In genomic region chr11:72793452-72794367, GRCh38 we compare ENCODE assay signal across 1 cellular context.
TF ChIP-seq lines count a peak whose summit lies in the region.

Gene STARD10 (minus strand): TSS chr11:72794047. CDS start chr11:72781181, 12,866 bp downstream.

TF ChIP-seq in K562, 482 proteins besides CTCF, POLR2A, EP300 and RAD21 (continued from another document and continues in another):
- TF ChIP-seq ZBTB49 (CRISPR knock-in tag; IDR thresholded peaks at IDR 0.05; ENCODE audit: borderline replicate concordance) (no peak), PTRF (tag; IDR thresholded peaks at IDR 0.05) (no peak), HES1 (IDR thresholded peaks at IDR 0.05; ENCODE audit: low read depth) (no peak; the same call in none of the 2 replicates), ZNF561 (CRISPR knock-in tag; conservative IDR thresholded peaks at IDR 0.05) (no peak), NR2C2 (CRISPR knock-in tag; IDR thresholded peaks at IDR 0.05) (no peak; the same call in 1 of the 2 replicates), NR2C2 (tag; IDR thresholded peaks at IDR 0.05) (peak; percentile 90), RHOXF2B (CRISPR knock-in tag; conservative IDR thresholded peaks at IDR 0.05) (no peak), SIRT6 (IDR thresholded peaks at IDR 0.05; ENCODE audit: low read depth, low read length) (no peak), ZNF280A (IDR thresholded peaks at IDR 0.05; ENCODE audit: low read depth, partially characterized antibody) (no peak), CHD1 (IDR thresholded peaks at IDR 0.05; ENCODE audit: low read length) (no peak), CREB3L1 (IDR thresholded peaks at IDR 0.05; ENCODE audit: borderline replicate concordance, low read depth) (peak; percentile 92), SAP30 (IDR thresholded peaks at IDR 0.05; ENCODE audit: borderline replicate concordance, insufficient read depth, low read depth, low read length, poor library complexity, severe bottlenecking) (peak; percentile 22), UBTF (IDR thresholded peaks at IDR 0.05; ENCODE audit: borderline replicate concordance in 1 of 2, low read depth in 2 of 2, low read length in 2 of 2) (no peak; a peak in 1 of 4 replicates), HMG20A (CRISPR knock-in tag; conservative IDR thresholded peaks at IDR 0.05) (no peak), SMARCC2 (IDR thresholded peaks at IDR 0.05; ENCODE audit: low read depth) (no peak), ZNF41 (CRISPR knock-in tag; conservative IDR thresholded peaks at IDR 0.05) (no peak), BCOR (IDR thresholded peaks at IDR 0.05) (no peak), GTF2F1 (IDR thresholded peaks at IDR 0.05; ENCODE audit: low read depth, low read length) (no peak), ZBTB2 (IDR thresholded peaks at IDR 0.05) (peak; percentile 92), FOXJ2 (tag; IDR thresholded peaks at IDR 0.05) (peak; percentile 90), MAZ (CRISPR knock-in tag; conservative IDR thresholded peaks at IDR 0.05 in 1 of 2, IDR thresholded peaks at IDR 0.05 in 1 of 2) (peak; percentile 74 to 85), TARDBP (IDR thresholded peaks at IDR 0.05) (peak; percentile 67; the same call in 1 of the 2 replicates), EHMT2 (IDR thresholded peaks at IDR 0.05) (no peak), STAT5A (IDR thresholded peaks at IDR 0.05; ENCODE audit: borderline replicate concordance, low read length) (no peak), SMARCE1 (IDR thresholded peaks at IDR 0.05) (no peak), CHCHD3 (CRISPR knock-in tag; IDR thresholded peaks at IDR 0.05) (0 out of 2 replicates have a peak, but pooled peaks have one; percentile 5), KLF1 (tag; IDR thresholded peaks at IDR 0.05) (no peak; the same call in 1 of the 2 replicates), SPI1 (IDR thresholded peaks at IDR 0.05; ENCODE audit: borderline replicate concordance, low read depth, low read length) (no peak), PYGO2 (tag; IDR thresholded peaks at IDR 0.05) (no peak), CEBPB (tag; IDR thresholded peaks at IDR 0.05) (0 out of 2 replicates have a peak, but pooled peaks have one; percentile 16), ZNF253 (CRISPR knock-in tag; conservative IDR thresholded peaks at IDR 0.05) (no peak), CREB1 (IDR thresholded peaks at IDR 0.05) (peak; percentile 27; the same call in 1 of the 2 replicates), CREB1 (CRISPR knock-in tag; IDR thresholded peaks at IDR 0.05) (peak; percentile 75; the same call in 1 of the 2 replicates), ZNF76 (CRISPR knock-in tag; IDR thresholded peaks at IDR 0.05; ENCODE audit: borderline replicate concordance) (no peak), VEZF1 (CRISPR knock-in tag; IDR thresholded peaks at IDR 0.05) (peak; percentile 66), E4F1 (CRISPR knock-in tag; IDR thresholded peaks at IDR 0.05; ENCODE audit: borderline replicate concordance) (no peak), SOX6 (IDR thresholded peaks at IDR 0.05) (peak; percentile 36; the same call in 1 of the 2 replicates), MEF2A (IDR thresholded peaks at IDR 0.05; ENCODE audit: control insufficient read depth, low read depth, low read length) (no peak), HLTF (IDR thresholded peaks at IDR 0.05) (no peak; the same call in 1 of the 2 replicates), SNRNP70 (optimal IDR thresholded peaks at IDR 0.05; ENCODE audit: low read depth, low read length) (no peak), ZNF224 (CRISPR knock-in tag; IDR thresholded peaks at IDR 0.05) (no peak), RBM22 (IDR thresholded peaks at IDR 0.05; ENCODE audit: low read depth, low read length, poor library complexity, severe bottlenecking) (no peak), ZNF146 (CRISPR knock-in tag; IDR thresholded peaks at IDR 0.05; ENCODE audit: unreplicated experiment) (no peak), RBFOX2 (IDR thresholded peaks at IDR 0.05; ENCODE audit: low read depth, low read length) (peak; percentile 81), ATF2 (CRISPR knock-in tag; IDR thresholded peaks at IDR 0.05) (no peak), DEAF1 (CRISPR knock-in tag; IDR thresholded peaks at IDR 0.05) (peak; percentile 63), RAD51 (IDR thresholded peaks at IDR 0.05; ENCODE audit: borderline replicate concordance, low read depth) (peak; percentile 33; the same call in 1 of the 2 replicates), HDAC1 (IDR thresholded peaks at IDR 0.05) (peak in 1 of 2 experiments; percentile 84; a peak in 2 of 4 replicates)
